ENCODE assay signal across 18 cellular contexts in genomic region chr7:18287482-18287881, GRCh38.
DNase-seq lines count a peak whose midpoint lies in the region; ATAC-seq, FAIRE-seq and TF ChIP-seq lines count a peak whose summit lies in the region.
"Had no signal": no experiment of that assay in that cellular context is flagged by ENCODE, and none has a peak within 500 bp of the region (broad histone marks: within the 10 kb centered on the region; RNA-seq: fewer than 3 reads in every experiment).

No MANE protein-coding gene starts in this region.

- WGBS in GM12878 (ENCODE audit: insufficient coverage, insufficient replicate concordance, low lambda C conversion rate, missing lambda C conversion rate) = 94% methylated on average over 2 of the region's 2 CpGs

- no peak for TF ChIP-seq EP300 in GM12878 (IDR thresholded peaks at IDR 0.05; ENCODE audit: borderline replicate concordance in 1 of 2, control insufficient read depth in 1 of 2, low read depth in 2 of 2, low read length in 2 of 2)

- peaks cover 2% of the 10 kb centered on the region; the same call in 1 of the 2 replicates for H3K4me1 ChIP-seq in BE2C
- no peaks in the 10 kb centered on the region for H3K4me1 ChIP-seq in GM23338 (ENCODE audit: insufficient read depth)
- no peaks in the 10 kb centered on the region for H3K4me1 ChIP-seq in GM12878 (ENCODE audit: control insufficient read depth, insufficient read depth, low read length)
- H3K4me1 ChIP-seq in left lung = peaks cover 0 to 9% of the 10 kb centered on the region in 2 donors

- no peaks in the 10 kb centered on the region for H3K9me3 Mint-ChIP-seq in GM23338
- H3K9me3 Mint-ChIP-seq: H9 had no signal

- H3K27ac ChIP-seq in GM23338 (ENCODE audit: low read depth) = no peak overlapping the region
- no peak overlapping the region for H3K27ac ChIP-seq in GM12878 (ENCODE audit: control insufficient read depth, insufficient read depth)
- no peak overlapping the region for H3K27ac ChIP-seq in left lung
- no peak overlapping the region for H3K27ac ChIP-seq in substantia nigra (ENCODE audit: low read depth, low read length, poor library complexity, severe bottlenecking)
- H3K27ac ChIP-seq: C4-2B, GM23248 had no signal

- H3K27ac Mint-ChIP-seq in GM23338 = no peak overlapping the region
- H3K27ac Mint-ChIP-seq: CD4-positive, alpha-beta memory T cell had no signal

- H3K79me2 ChIP-seq in GM23338 (replicated peaks; ENCODE audit: insufficient read depth) (no peaks in the 10 kb centered on the region), GM12878 (ENCODE audit: control insufficient read depth, insufficient read depth, low read length) (no peaks in the 10 kb centered on the region)

- no peaks in the 10 kb centered on the region for H3F3A ChIP-seq in GM23338 (replicated peaks; ENCODE audit: low read depth)

- H4K20me1 ChIP-seq in GM23338 (replicated peaks; ENCODE audit: insufficient read depth) = no peaks in the 10 kb centered on the region
- no peaks in the 10 kb centered on the region for H4K20me1 ChIP-seq in GM12878 (ENCODE audit: control insufficient read depth, insufficient read depth)

- no peaks in the 10 kb centered on the region; the same call in 1 of the 2 replicates for H3K9me2 ChIP-seq in GM23338 (ENCODE audit: insufficient read depth)

- BruUV-seq in GM12878 (replicated peaks; lab: Mats Ljungman, UMichigan) = no TSS peak

- H3K4me1 Mint-ChIP-seq in GM23338 = peaks cover 8% of the 10 kb centered on the region

- no peak overlapping the region for H3K4me3 Mint-ChIP-seq in GM23338
- H3K4me3 Mint-ChIP-seq: B cell; CD4-positive, alpha-beta memory T cell; H9 had no signal

- peak; percentile 41 for FAIRE-seq in GM12878 (lab: Jason Lieb, UNC)
- FAIRE-seq: A204.1, D721Med, GM18507, HepG2, HTR-8/SVneo had no signal

- SMC1A ChIA-PET in GM12878 (lab: Charles Lee; ENCODE audit: uncharacterized antibody, unreplicated experiment) = interaction anchor here (1.0 kb wide), 1 partner anchor 223 kb away, joined by 3 read pairs; no protein-coding TSS in a partner anchor

- in situ Hi-C loops in GM12878 (cut with MboI) = no loop called here

- RAD21 ChIA-PET in GM12878 (lab: Charles Lee; ENCODE audit: unreplicated experiment) = no interaction called here

- TF ChIP-seq CTCF in BE2C (IDR thresholded peaks at IDR 0.05; ENCODE audit: low read depth, low read length) (no peak), GM23338 (conservative IDR thresholded peaks at IDR 0.05; ENCODE audit: low read depth in 2 of 2) (no peak), GM12878 (IDR thresholded peaks at IDR 0.05 in 2 of 3, conservative IDR thresholded peaks at IDR 0.05 in 1 of 3; ENCODE audit: control insufficient read depth in 2 of 3, extremely low read depth in 1 of 3, insufficient read depth in 1 of 3, low read depth in 3 of 3, low read length in 3 of 3) (no peak), left lung (IDR thresholded peaks at IDR 0.05) (no peak)

- no peak for TF ChIP-seq RAD21 in GM12878 (IDR thresholded peaks at IDR 0.05; ENCODE audit: insufficient read depth, low read depth, low read length)

- no peaks in the 10 kb centered on the region for H3K36me3 ChIP-seq in BE2C
- H3K36me3 ChIP-seq in GM23338 (ENCODE audit: insufficient read depth) = no peaks in the 10 kb centered on the region
- H3K36me3 ChIP-seq in GM12878 (ENCODE audit: control insufficient read depth in 2 of 2, insufficient read depth in 2 of 2, low read length in 1 of 2) = no peaks in the 10 kb centered on the region
- H3K36me3 ChIP-seq in left lung = no peaks in the 10 kb centered on the region

- H2AFZ ChIP-seq in GM23338 (no peak overlapping the region), GM12878 (ENCODE audit: control insufficient read depth, low read depth, low read length) (no peak overlapping the region)
- H2AFZ ChIP-seq: GM23248 had no signal

- H3K4me2 ChIP-seq in GM23338 (no peak overlapping the region), GM12878 (ENCODE audit: control insufficient read depth, insufficient read depth) (no peak overlapping the region)

- no peaks in the 10 kb centered on the region for H3K36me3 Mint-ChIP-seq in GM23338 (ENCODE audit: low read depth)
- H3K36me3 Mint-ChIP-seq: CD4-positive, alpha-beta memory T cell had no signal

- no peak overlapping the region for H3K9ac ChIP-seq in GM12878 (ENCODE audit: control insufficient read depth, insufficient read depth, low read length)
- H3K9ac ChIP-seq: GM23248 had no signal

- intact Hi-C loops in GM12878 (cut with micrococcal nuclease; ENCODE audit: unreplicated experiment) (no loop called here), left lung (cut with DNase I) (no loop called here)

- H3K27me3 ChIP-seq in BE2C (no peaks in the 10 kb centered on the region), GM23338 (ENCODE audit: insufficient read depth) (no peaks in the 10 kb centered on the region), GM12878 (replicated peaks in 1 of 2; ENCODE audit: control insufficient read depth in 2 of 2, insufficient read depth in 2 of 2, low read length in 1 of 2) (no peaks in the 10 kb centered on the region), left lung (no peaks in the 10 kb centered on the region)

- POLR2A ChIA-PET in GM12878 (lab: Charles Lee) = no interaction called here

- ATAC-seq in GM23338 = peak; percentile 66
- no peak for ATAC-seq in GM12878
- ATAC-seq in left lung = no peak
- ATAC-seq: HepG2 had no signal

- H3K4me3 ChIP-seq in BE2C (ENCODE audit: low read depth, low read length) (no peak overlapping the region), GM23338 (no peak overlapping the region), GM12878 (no peak overlapping the region), left lung (no peak overlapping the region)
- H3K4me3 ChIP-seq: GM23248 had no signal

- no peak for TF ChIP-seq POLR2A in GM12878 (IDR thresholded peaks at IDR 0.05; ENCODE audit: low read depth, low read length)

- CTCF ChIA-PET in GM12878 (lab: Yijun Ruan, JAX) = no interaction called here

- DNase-seq in BE2C (peak; percentile 37), GM23338 (ENCODE audit: low spot score) (peak; percentile 30), GM12878 (ENCODE audit: low read depth, low spot score) (no peak), iPS-NIHi7 (ENCODE audit: extremely low spot score) (peak; percentile 10), left lung (no peak), substantia nigra (lab: John Stamatoyannopoulos, UW) (no peak)
- no peak for DNase-seq in activated naive CD4-positive, alpha-beta T cell treated with anti-CD3 and anti-CD28 coated beads, Interleukin-2, amount 50 U/mL, for 16 hours
- DNase-seq: DMS53, GM23248, H9 had no signal

- H3K9me3 ChIP-seq in BE2C = no peaks in the 10 kb centered on the region
- no peaks in the 10 kb centered on the region for H3K9me3 ChIP-seq in GM12878 (replicated peaks; ENCODE audit: control insufficient read depth, insufficient read depth, low read length)
- H3K9me3 ChIP-seq in left lung = no peaks in the 10 kb centered on the region

- H3K27me3 Mint-ChIP-seq in GM23338 (ENCODE audit: insufficient read depth, low read depth, poor library complexity) = no peaks in the 10 kb centered on the region
- H3K27me3 Mint-ChIP-seq: B cell had no signal

TF ChIP-seq in GM23338, 12 proteins besides CTCF, POLR2A, EP300 and RAD21 (continues in another document):
- TF ChIP-seq EZH2phosphoT487 (IDR thresholded peaks at IDR 0.05; ENCODE audit: unreplicated experiment) = no peak

TF ChIP-seq in GM12878, 131 proteins besides CTCF, POLR2A, EP300 and RAD21:
- TF ChIP-seq RAD51 (IDR thresholded peaks at IDR 0.05) (no peak), KAT2A (conservative IDR thresholded peaks at IDR 0.05; ENCODE audit: control insufficient read depth, low read depth, low read length) (no peak), RB1 (IDR thresholded peaks at IDR 0.05; ENCODE audit: borderline replicate concordance) (no peak)

Comparison
In these comparisons a context has a peak if more than half of its experiments do, and no peak if none do; other contexts are left out.
1. DNase-seq: peak in BE2C (single experiment), GM23338 (single experiment) and iPS-NIHi7 (single experiment); none in GM12878 (single experiment), activated naive CD4-positive, alpha-beta T cell treated with anti-CD3 and anti-CD28 coated beads, Interleukin-2, amount 50 U/mL, for 16 hours (single experiment), left lung (0 of 2) and substantia nigra (0 of 49).